9 cellular contexts compared by ENCODE assay signal in genomic region chr12:29782821-29783772, GRCh38. TPM values are rescaled to one million over a fixed set of nuclear protein-coding genes. Genes with fewer than 3 reads are reported as not detected.
A peak's percentile ranks its signal among the peaks of the same experiment; 100 is the strongest.
DNase-seq lines count a peak whose midpoint lies in the region; ATAC-seq and TF ChIP-seq lines count a peak whose summit lies in the region.
"Had no signal": no experiment of that assay in that cellular context is flagged by ENCODE, and none has a peak within 500 bp of the region (broad histone marks: within the 10 kb centered on the region; RNA-seq: fewer than 3 reads in every experiment).

No MANE protein-coding gene starts in this region.

- TF ChIP-seq CTCF in fibroblast of mammary gland (conservative IDR thresholded peaks at IDR 0.05; ENCODE audit: control insufficient read depth, insufficient read depth, low read depth, low read length) = no peak
- TF ChIP-seq CTCF in neural cell (IDR thresholded peaks at IDR 0.05; ENCODE audit: poor library complexity, severe bottlenecking) = peak; percentile 28

- H3K9ac ChIP-seq in neural cell (ENCODE audit: low read length) = peak overlapping the region; percentile 58

- peak overlapping the region; percentile 59 for H3K4me2 ChIP-seq in neural cell (ENCODE audit: low read length)

- TF ChIP-seq EP300 in neural cell (conservative IDR thresholded peaks at IDR 0.05; ENCODE audit: poor library complexity, severe bottlenecking) = no peak

- ATAC-seq in HG02981 (IDR thresholded peaks at IDR 0.05; ENCODE audit: unreplicated experiment) = peak; percentile 9

- in situ Hi-C loops in SK-MEL-5 (cut with HindIII; ENCODE audit: low pct_unique_long_range_greater_than_20kb, low sequenced_read_pairs) = no loop called here

- H3K9me3 ChIP-seq in neural cell (ENCODE audit: low read length) = no peaks in the 10 kb centered on the region

- H2AFZ ChIP-seq in neural cell (ENCODE audit: low read depth, low read length) = no peak overlapping the region

- H3K36me3 ChIP-seq in neural cell (ENCODE audit: insufficient read depth, low read length) = no peaks in the 10 kb centered on the region

- peaks cover 16% of the 10 kb centered on the region for H3K27me3 ChIP-seq in neural cell (ENCODE audit: insufficient read depth, low read depth, low read length)

- H3F3A ChIP-seq in neural cell (ENCODE audit: insufficient read depth, low read length, poor library complexity, severe bottlenecking) = peaks cover 13% of the 10 kb centered on the region

- no peaks in the 10 kb centered on the region for H3K9me2 ChIP-seq in neural cell (ENCODE audit: insufficient read depth, low read length)

- H3K27ac ChIP-seq in neural cell (ENCODE audit: low read length) = peak overlapping the region; percentile 48

- peak; percentile 63 for DNase-seq in DMS153 treated with DMSO at 0.1 percent for 48 hours (lab: John Stamatoyannopoulos, UW; ENCODE audit: unreplicated experiment)
- no peak for DNase-seq in DMS153 (lab: John Stamatoyannopoulos, UW)
- peak; percentile 21 for DNase-seq in SK-MEL-5 (ENCODE audit: low read depth, low spot score)
- DNase-seq in fibroblast of mammary gland (ENCODE audit: low read depth) = peak; percentile 35
- no peak for DNase-seq in activated gamma-delta T cell (lab: John Stamatoyannopoulos, UW)
- DNase-seq in DMS79 (lab: John Stamatoyannopoulos, UW) = no peak
- DNase-seq: activated T-cell treated with anti-CD3 and anti-CD28 coated beads, Interleukin-2, amount 50 U/mL, for 4 hours had no signal

- TF ChIP-seq RAD21 in neural cell (conservative IDR thresholded peaks at IDR 0.05) = no peak

- H3K79me2 ChIP-seq in neural cell (replicated peaks; ENCODE audit: insufficient read depth, low read length) = peaks cover 6% of the 10 kb centered on the region

- no peaks in the 10 kb centered on the region for H4K20me1 ChIP-seq in neural cell (ENCODE audit: insufficient read depth)

- H3K4me3 ChIP-seq in fibroblast of mammary gland (ENCODE audit: control insufficient read depth, low read depth, low read length) (peak overlapping the region; percentile 91), neural cell (ENCODE audit: low read length) (peak overlapping the region; percentile 85)

TF ChIP-seq in neural cell, 6 proteins besides CTCF, POLR2A, EP300 and RAD21:
- TF ChIP-seq TAF1 (IDR thresholded peaks at IDR 0.05; ENCODE audit: low read depth) = no peak
- no peak for TF ChIP-seq EZH2 (IDR thresholded peaks at IDR 0.05; ENCODE audit: borderline replicate concordance, insufficient read depth, low read length, poor library complexity, severe bottlenecking)
- TF ChIP-seq MXI1 (conservative IDR thresholded peaks at IDR 0.05; ENCODE audit: poor library complexity, severe bottlenecking) = peak; percentile 30
- TF ChIP-seq SMC3 (conservative IDR thresholded peaks at IDR 0.05; ENCODE audit: poor library complexity) = peak; percentile 36
- TF ChIP-seq POLR2AphosphoS5 (IDR thresholded peaks at IDR 0.05) = no peak
TF ChIP-seq in neural cell: peak in this region for 2.

RNA-seq across cellular contexts. Expression of gene TMTC1, which starts 0.6 kb away (rescaled TPM):
- 12.7 and 12.9 TPM in 2 replicates for total RNA-seq in SK-MEL-5 (2014; rRNA removed; shearing (Covaris generic))
- 8.8 and 14.4 TPM in 2 replicates for polyA plus RNA-seq in SK-MEL-5 (2015; cell fraction: cytosol; rRNA removed)
- 4.5 and 5.0 TPM in 2 replicates for polyA plus RNA-seq in SK-MEL-5 (2015; cell fraction: nucleus; rRNA removed)
- polyA plus RNA-seq in neural cell = 7.4 and 10.0 TPM in 2 replicates
- polyA minus RNA-seq in neural cell = 42.5 and 48.7 TPM in 2 replicates

Comparison
In these comparisons a context has a peak if more than half of its experiments do, and no peak if none do; other contexts are left out.
1. DNase-seq: peak in DMS153 treated with DMSO at 0.1 percent for 48 hours (single experiment), SK-MEL-5 (single experiment) and fibroblast of mammary gland (single experiment); none in DMS153 (single experiment), activated gamma-delta T cell (single experiment) and DMS79 (single experiment).